Comparison of ENCODE assay signal across 1 cellular context in genomic region chr17:78253946-78254672, GRCh38.
TF ChIP-seq lines count a peak whose summit lies in the region.

No MANE protein-coding gene starts in this region.

TF ChIP-seq in HepG2, 621 proteins besides CTCF, POLR2A, EP300 and RAD21 (continued from another document and continues in another):
- TF ChIP-seq ZBTB49 (CRISPR knock-in tag; IDR thresholded peaks at IDR 0.05; ENCODE audit: borderline replicate concordance) (peak; percentile 89; the same call in 1 of the 2 replicates), CENPBD1 (CRISPR knock-in tag; IDR thresholded peaks at IDR 0.05; ENCODE audit: borderline replicate concordance, low read depth) (no peak), MTA3 (CRISPR knock-in tag; IDR thresholded peaks at IDR 0.05) (no peak), ZNF276 (CRISPR knock-in tag; IDR thresholded peaks at IDR 0.05; ENCODE audit: low read depth) (no peak), MIXL1 (CRISPR knock-in tag; IDR thresholded peaks at IDR 0.05) (0 out of 2 replicates have a peak, but pooled peaks have one; percentile 14), MZF1 (CRISPR knock-in tag; IDR thresholded peaks at IDR 0.05; ENCODE audit: borderline replicate concordance) (no peak), RFXAP (CRISPR knock-in tag; IDR thresholded peaks at IDR 0.05; ENCODE audit: borderline replicate concordance) (peak; percentile 44), SNAPC4 (CRISPR knock-in tag; IDR thresholded peaks at IDR 0.05) (peak; percentile 87; the same call in 1 of the 2 replicates), NFE2L2 (IDR thresholded peaks at IDR 0.05; ENCODE audit: low read length) (no peak), ARID4A (CRISPR knock-in tag; IDR thresholded peaks at IDR 0.05; ENCODE audit: borderline replicate concordance) (peak; percentile 90), ATF3 (CRISPR knock-in tag; IDR thresholded peaks at IDR 0.05) (peak; percentile 66), CREBL2 (CRISPR knock-in tag; IDR thresholded peaks at IDR 0.05; ENCODE audit: borderline replicate concordance) (peak; percentile 89; the same call in 1 of the 2 replicates), GMEB2 (CRISPR knock-in tag; IDR thresholded peaks at IDR 0.05; ENCODE audit: low read depth) (peak; percentile 98), HOXA7 (CRISPR knock-in tag; IDR thresholded peaks at IDR 0.05) (no peak), ZNF850 (CRISPR knock-in tag; conservative IDR thresholded peaks at IDR 0.05) (no peak), FOXC1 (CRISPR knock-in tag; IDR thresholded peaks at IDR 0.05; ENCODE audit: borderline replicate concordance) (peak; percentile 97), ZNF768 (CRISPR knock-in tag; IDR thresholded peaks at IDR 0.05) (peak; percentile 71; the same call in 1 of the 2 replicates), ZNF281 (CRISPR knock-in tag; IDR thresholded peaks at IDR 0.05; ENCODE audit: borderline replicate concordance) (peak; percentile 21; the same call in 1 of the 2 replicates), ZNF34 (CRISPR knock-in tag; IDR thresholded peaks at IDR 0.05; ENCODE audit: borderline replicate concordance) (no peak; the same call in 1 of the 2 replicates), ZNF883 (CRISPR knock-in tag; IDR thresholded peaks at IDR 0.05; ENCODE audit: not compliant biosample characterization) (peak; percentile 94), TARDBP (CRISPR knock-in tag; IDR thresholded peaks at IDR 0.05) (peak; percentile 87), ZNF512 (CRISPR knock-in tag; IDR thresholded peaks at IDR 0.05) (no peak), MAZ (IDR thresholded peaks at IDR 0.05; ENCODE audit: borderline replicate concordance, low read depth, low read length) (peak; percentile 36; the same call in 1 of the 2 replicates), MAZ (CRISPR knock-in tag; IDR thresholded peaks at IDR 0.05; ENCODE audit: low read depth) (peak; percentile 91), ISX (CRISPR knock-in tag; conservative IDR thresholded peaks at IDR 0.05) (peak; percentile 73; the same call in 1 of the 2 replicates), ZNF17 (CRISPR knock-in tag; IDR thresholded peaks at IDR 0.05) (no peak), PITX1 (CRISPR knock-in tag; IDR thresholded peaks at IDR 0.05) (peak; percentile 59; the same call in 1 of the 2 replicates), TERF1 (CRISPR knock-in tag; IDR thresholded peaks at IDR 0.05) (peak; percentile 91; the same call in 1 of the 2 replicates)
